8 cellular contexts compared by ENCODE assay signal in the genomic region with DNA sequence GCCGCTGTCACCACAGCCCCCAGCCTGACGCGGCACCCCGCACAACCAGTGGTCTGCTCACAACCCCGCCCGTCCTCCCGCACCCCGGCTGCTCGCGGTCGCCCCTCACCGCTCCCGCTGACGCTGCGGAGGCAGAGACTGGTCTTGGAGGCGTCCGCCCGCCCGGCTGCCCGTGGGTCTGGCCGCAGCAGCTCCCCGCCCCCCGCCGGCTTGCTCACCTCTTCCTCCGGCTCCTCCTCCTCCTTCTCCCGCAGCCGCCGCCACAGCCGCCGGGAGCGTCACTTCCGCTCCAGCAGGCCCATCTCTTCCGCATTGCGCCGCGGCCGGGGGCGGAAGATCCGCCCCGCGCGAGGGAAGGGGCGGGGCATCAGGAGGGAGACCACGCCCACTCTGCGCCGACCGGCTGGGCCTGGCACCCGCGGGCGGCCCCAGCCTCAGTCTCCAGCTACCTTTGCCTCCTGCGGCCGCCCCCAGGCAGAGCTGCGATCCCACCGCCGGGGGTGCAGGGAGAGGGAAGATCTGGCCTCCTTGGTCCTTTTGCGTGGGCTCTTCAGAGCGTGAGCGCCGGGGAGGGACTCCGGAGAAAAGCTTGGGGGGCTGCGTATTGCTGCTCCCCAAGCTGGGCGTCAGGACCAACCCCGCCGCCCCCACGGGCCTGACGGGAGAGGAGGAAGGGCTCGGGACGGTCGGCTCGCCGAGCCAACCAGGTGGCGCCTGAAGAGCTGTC. TPM values are rescaled to one million over a fixed set of nuclear protein-coding genes. Genes with fewer than 3 reads are reported as not detected.
DNase-seq lines count a peak whose midpoint lies in the region; ATAC-seq and TF ChIP-seq lines count a peak whose summit lies in the region.

A gene with protein sequence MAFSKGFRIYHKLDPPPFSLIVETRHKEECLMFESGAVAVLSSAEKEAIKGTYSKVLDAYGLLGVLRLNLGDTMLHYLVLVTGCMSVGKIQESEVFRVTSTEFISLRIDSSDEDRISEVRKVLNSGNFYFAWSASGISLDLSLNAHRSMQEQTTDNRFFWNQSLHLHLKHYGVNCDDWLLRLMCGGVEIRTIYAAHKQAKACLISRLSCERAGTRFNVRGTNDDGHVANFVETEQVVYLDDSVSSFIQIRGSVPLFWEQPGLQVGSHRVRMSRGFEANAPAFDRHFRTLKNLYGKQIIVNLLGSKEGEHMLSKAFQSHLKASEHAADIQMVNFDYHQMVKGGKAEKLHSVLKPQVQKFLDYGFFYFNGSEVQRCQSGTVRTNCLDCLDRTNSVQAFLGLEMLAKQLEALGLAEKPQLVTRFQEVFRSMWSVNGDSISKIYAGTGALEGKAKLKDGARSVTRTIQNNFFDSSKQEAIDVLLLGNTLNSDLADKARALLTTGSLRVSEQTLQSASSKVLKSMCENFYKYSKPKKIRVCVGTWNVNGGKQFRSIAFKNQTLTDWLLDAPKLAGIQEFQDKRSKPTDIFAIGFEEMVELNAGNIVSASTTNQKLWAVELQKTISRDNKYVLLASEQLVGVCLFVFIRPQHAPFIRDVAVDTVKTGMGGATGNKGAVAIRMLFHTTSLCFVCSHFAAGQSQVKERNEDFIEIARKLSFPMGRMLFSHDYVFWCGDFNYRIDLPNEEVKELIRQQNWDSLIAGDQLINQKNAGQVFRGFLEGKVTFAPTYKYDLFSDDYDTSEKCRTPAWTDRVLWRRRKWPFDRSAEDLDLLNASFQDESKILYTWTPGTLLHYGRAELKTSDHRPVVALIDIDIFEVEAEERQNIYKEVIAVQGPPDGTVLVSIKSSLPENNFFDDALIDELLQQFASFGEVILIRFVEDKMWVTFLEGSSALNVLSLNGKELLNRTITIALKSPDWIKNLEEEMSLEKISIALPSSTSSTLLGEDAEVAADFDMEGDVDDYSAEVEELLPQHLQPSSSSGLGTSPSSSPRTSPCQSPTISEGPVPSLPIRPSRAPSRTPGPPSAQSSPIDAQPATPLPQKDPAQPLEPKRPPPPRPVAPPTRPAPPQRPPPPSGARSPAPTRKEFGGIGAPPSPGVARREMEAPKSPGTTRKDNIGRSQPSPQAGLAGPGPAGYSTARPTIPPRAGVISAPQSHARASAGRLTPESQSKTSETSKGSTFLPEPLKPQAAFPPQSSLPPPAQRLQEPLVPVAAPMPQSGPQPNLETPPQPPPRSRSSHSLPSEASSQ (N-terminal part only) (minus strand): TSS at position 286 of the 727 bp plus-strand sequence. CDS start 1,118 bp downstream, outside the sequence.

- peaks cover 29% of the 10 kb centered on the region for H3K79me2 ChIP-seq in DND-41 (ENCODE audit: insufficient read depth, low read length)

- H3K4me1 ChIP-seq in DND-41 (ENCODE audit: insufficient read depth, low read length): peaks cover 26% of the 10 kb centered on the region
- peaks cover 0 to 20% (median 3%) of the 10 kb centered on the region in 4 donors for H3K4me1 ChIP-seq in Peyer's patch

- H2AFZ ChIP-seq in DND-41 (ENCODE audit: low read depth, low read length): peak within 1 kb of the TSS; percentile 96

- no peaks in the 10 kb centered on the region for H3K9me3 ChIP-seq in DND-41 (ENCODE audit: insufficient read depth, low read length, severe bottlenecking)
- no peaks in the 10 kb centered on the region for H3K9me3 ChIP-seq in KOPT-K1 (ENCODE audit: insufficient read depth, low read length, poor library complexity, severe bottlenecking)
- no peaks in the 10 kb centered on the region for H3K9me3 ChIP-seq in Peyer's patch

- peak within 1 kb of the TSS; percentile 81 for H3K4me2 ChIP-seq in DND-41 (ENCODE audit: insufficient read depth, low read length)

- no peak for TF ChIP-seq CTCF in DND-41 (IDR thresholded peaks at IDR 0.05; ENCODE audit: borderline replicate concordance, extremely low read depth, low read length, poor library complexity, severe bottlenecking)
- TF ChIP-seq CTCF in Peyer's patch (IDR thresholded peaks at IDR 0.05): peak in 1 of 6 experiments; percentile 4

- H3K36me3 ChIP-seq in DND-41 (ENCODE audit: insufficient read depth, low read length): peaks cover under 1% of the 10 kb centered on the region; the same call in 1 of the 2 replicates
- H3K36me3 ChIP-seq in KOPT-K1 (ENCODE audit: insufficient read depth, low read length): peaks cover 21% of the 10 kb centered on the region
- peaks cover 0 to 1% (median 0%) of the 10 kb centered on the region in 3 donors for H3K36me3 ChIP-seq in Peyer's patch

- H3K9ac ChIP-seq in DND-41 (ENCODE audit: low read depth, low read length): peak within 1 kb of the TSS; percentile 81

- H4K20me1 ChIP-seq in DND-41 (ENCODE audit: insufficient read depth, low read length): no peaks in the 10 kb centered on the region

- H3K27ac ChIP-seq in DND-41 (ENCODE audit: low read length) (peak within 1 kb of the TSS; percentile 81), KOPT-K1 (ENCODE audit: low read depth, low read length, poor library complexity, severe bottlenecking) (peak within 1 kb of the TSS; percentile 80), Peyer's patch (peak within 1 kb of the TSS; percentile 72 to 92 (median 89))

- DNase-seq in DND-41 (peak; percentile 93), Peyer's patch (peak; percentile 89 to 97 (median 97)), myocyte (ENCODE audit: low read depth) (peak; percentile 95)
- peak; percentile 94 to 97 for DNase-seq in activated T-cell treated with anti-CD3 and anti-CD28 coated beads, Interleukin-2, amount 50 U/mL, for 48 hours
- peak; percentile 84 to 94 for DNase-seq in stimulated activated CD8-positive, alpha-beta memory T cell treated with anti-CD3 and anti-CD28 coated beads, Interleukin-7, amount 100 ng/mL, for 4 hours (ENCODE audit: low read depth in 2 of 2)

- TF ChIP-seq POLR2A in Peyer's patch (IDR thresholded peaks at IDR 0.05): peak; percentile 75 to 89

- peak within 1 kb of the TSS; percentile 72 to 77 for H3K4me3 ChIP-seq in DND-41 (ENCODE audit: low read depth in 1 of 2, low read length in 2 of 2)
- peak within 1 kb of the TSS; percentile 66 to 94 (median 88) for H3K4me3 ChIP-seq in Peyer's patch

- H3K27me3 ChIP-seq in DND-41 (ENCODE audit: insufficient read depth, low read length, poor library complexity) (no peaks in the 10 kb centered on the region), Peyer's patch (no peaks in the 10 kb centered on the region)

- ATAC-seq in DND-41 (ENCODE audit: insufficient read depth, low read depth): peak; percentile 87
- ATAC-seq in GM21825 (IDR thresholded peaks at IDR 0.05; ENCODE audit: unreplicated experiment): peak; percentile 91
- peak; percentile 98 for ATAC-seq in esophagus mucosa

RNA-seq across cellular contexts. Expression of the gene that starts here (rescaled TPM):
- total RNA-seq in Peyer's patch: 10 to 100 TPM; 13.5 to 45.4 (median 16.1) TPM
- total RNA-seq in esophagus mucosa: 4.9 TPM
- 4.1 and 11.5 TPM in 2 replicates for total RNA-seq in myocyte
- polyA plus RNA-seq in myocyte (2012): 3.7 TPM

Comparison
In these comparisons a context has a peak if more than half of its experiments do, and no peak if none do; other contexts are left out.
1. Peak in every context shown above with its lines: DNase-seq, ATAC-seq, H3K4me3 ChIP-seq and H3K27ac ChIP-seq.